ENCODE assay signal across 22 cellular contexts in the genomic region with DNA sequence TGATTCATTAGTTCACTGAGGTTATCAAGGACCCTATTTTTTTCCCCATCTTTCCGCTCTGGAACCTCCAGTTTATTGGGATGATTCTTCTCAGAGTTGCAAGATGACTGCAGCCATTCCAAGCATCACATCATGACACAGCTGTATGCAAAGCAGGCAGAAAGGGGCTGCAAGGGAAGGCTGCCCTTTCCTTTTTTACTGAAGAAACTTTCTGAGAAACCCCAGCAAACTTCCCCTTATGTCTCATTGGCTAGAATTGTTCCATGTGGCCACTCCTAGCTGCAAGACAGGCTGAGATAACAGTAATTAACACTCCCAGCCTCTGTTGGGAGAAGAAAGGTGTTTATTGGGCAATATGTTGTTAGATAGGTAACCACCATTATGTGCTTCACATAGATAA.
DNase-seq lines count a peak whose midpoint lies in the region; ATAC-seq and TF ChIP-seq lines count a peak whose summit lies in the region.
"Had no signal": no experiment of that assay in that cellular context is flagged by ENCODE, and none has a peak within 500 bp of the region (broad histone marks: within the 10 kb centered on the region; RNA-seq: fewer than 3 reads in every experiment).

No MANE protein-coding gene starts in this region.

- intact Hi-C loops in activated B cell treated with CpG ODN at 0.5 μM for 24 hours (cut with micrococcal nuclease) (no loop called here), esophagus squamous epithelium (cut with DNase I) (no loop called here)

- H3K4me3 ChIP-seq in esophagus squamous epithelium = no peak overlapping the region
- H3K4me3 ChIP-seq: smooth muscle cell, stomach, transverse colon had no signal

- POLR2A ChIA-PET in activated B cell treated with CpG ODN at 0.5 μM for 24 hours (lab: Charles Lee) = no interaction called here

- WGBS in esophagus squamous epithelium, 2 donors = 100% methylated on average over 1 of the region's 1 CpG; no CpG with 5 or more reads in 1 of the 2 donors

- H3K9me3 ChIP-seq in esophagus squamous epithelium = no peaks in the 10 kb centered on the region
- H3K9me3 ChIP-seq: stomach, transverse colon had no signal

- CTCF ChIA-PET in activated B cell treated with CpG ODN at 0.5 μM for 24 hours (lab: Charles Lee) = no interaction called here

- no peaks in the 10 kb centered on the region for H3K36me3 Mint-ChIP-seq in activated B cell treated with CpG ODN at 0.5 μM for 24 hours (ENCODE audit: low read depth)
- H3K36me3 Mint-ChIP-seq: activated naive CD8-positive, alpha-beta T cell had no signal

- H3K27ac Mint-ChIP-seq in activated B cell treated with CpG ODN at 0.5 μM for 24 hours = no peak overlapping the region
- H3K27ac Mint-ChIP-seq: activated naive CD8-positive, alpha-beta T cell had no signal

- DNase-seq in activated B cell treated with CpG ODN at 0.5 μM for 24 hours (no peak), esophagus squamous epithelium (lab: John Stamatoyannopoulos, UW) (no peak), SK-N-DZ (ENCODE audit: low spot score) (no peak), germinal center (ENCODE audit: low spot score) (no peak)
- DNase-seq: ACHN; activated CD4-positive, CD25-positive, alpha-beta regulatory T cell treated with anti-CD3 and anti-CD28 coated beads, Interleukin-2, amount 50 U/mL, for 72 hours; C1 segment of cervical spinal cord; effector CD4-positive, alpha-beta T cell; kidney; NCI-H1092; NCI-H2029; NCI-H446; occipital lobe; stimulated activated CD4-positive, alpha-beta T cell treated with anti-CD3 and anti-CD28 coated beads, Interleukin-2, amount 100 ng/mL, for 48 hours; stomach; transverse colon had no signal

- TF ChIP-seq CTCF in activated B cell treated with CpG ODN at 0.5 μM for 24 hours (IDR thresholded peaks at IDR 0.05) = no peak
- no peak for TF ChIP-seq CTCF in esophagus squamous epithelium (IDR thresholded peaks at IDR 0.05)

- H3K9me3 Mint-ChIP-seq in activated B cell treated with CpG ODN at 0.5 μM for 24 hours = no peaks in the 10 kb centered on the region

- no peaks in the 10 kb centered on the region for H3K27me3 ChIP-seq in esophagus squamous epithelium
- H3K27me3 ChIP-seq: stomach, transverse colon had no signal

- H3K36me3 ChIP-seq in esophagus squamous epithelium = no peaks in the 10 kb centered on the region
- H3K36me3 ChIP-seq: stomach, transverse colon had no signal

- no peak for TF ChIP-seq POLR2A in esophagus squamous epithelium (IDR thresholded peaks at IDR 0.05)

- H3K27ac ChIP-seq in esophagus squamous epithelium = no peak overlapping the region
- H3K27ac ChIP-seq: stomach, transverse colon had no signal

- no peak overlapping the region for H3K4me3 Mint-ChIP-seq in activated B cell treated with CpG ODN at 0.5 μM for 24 hours
- H3K4me3 Mint-ChIP-seq: activated naive CD8-positive, alpha-beta T cell had no signal

- no peaks in the 10 kb centered on the region for H3K27me3 Mint-ChIP-seq in activated B cell treated with CpG ODN at 0.5 μM for 24 hours
- H3K27me3 Mint-ChIP-seq: activated naive CD8-positive, alpha-beta T cell had no signal

- ATAC-seq in GM18520 (IDR thresholded peaks at IDR 0.05; ENCODE audit: unreplicated experiment) = peak; percentile 78
- ATAC-seq in GM21529 (IDR thresholded peaks at IDR 0.05; ENCODE audit: unreplicated experiment) = peak; percentile 59
- peak; percentile 79 for ATAC-seq in HG02885 (IDR thresholded peaks at IDR 0.05; ENCODE audit: poor library complexity, unreplicated experiment)
- peak; percentile 21 for ATAC-seq in activated B cell treated with CpG ODN at 0.5 μM for 24 hours (ENCODE audit: low read depth)
- ATAC-seq in SK-N-SH treated with all-trans-retinoic acid at 6 μM for 48 hours = no peak

- peaks cover 4% of the 10 kb centered on the region for H3K4me1 Mint-ChIP-seq in activated B cell treated with CpG ODN at 0.5 μM for 24 hours

- no peaks in the 10 kb centered on the region for H3K4me1 ChIP-seq in esophagus squamous epithelium
- H3K4me1 ChIP-seq: stomach, transverse colon had no signal

TF ChIP-seq in SK-N-SH treated with all-trans-retinoic acid at 6 μM for 48 hours, 23 proteins besides CTCF, POLR2A, EP300 and RAD21:
- TF ChIP-seq, protein P1, sequence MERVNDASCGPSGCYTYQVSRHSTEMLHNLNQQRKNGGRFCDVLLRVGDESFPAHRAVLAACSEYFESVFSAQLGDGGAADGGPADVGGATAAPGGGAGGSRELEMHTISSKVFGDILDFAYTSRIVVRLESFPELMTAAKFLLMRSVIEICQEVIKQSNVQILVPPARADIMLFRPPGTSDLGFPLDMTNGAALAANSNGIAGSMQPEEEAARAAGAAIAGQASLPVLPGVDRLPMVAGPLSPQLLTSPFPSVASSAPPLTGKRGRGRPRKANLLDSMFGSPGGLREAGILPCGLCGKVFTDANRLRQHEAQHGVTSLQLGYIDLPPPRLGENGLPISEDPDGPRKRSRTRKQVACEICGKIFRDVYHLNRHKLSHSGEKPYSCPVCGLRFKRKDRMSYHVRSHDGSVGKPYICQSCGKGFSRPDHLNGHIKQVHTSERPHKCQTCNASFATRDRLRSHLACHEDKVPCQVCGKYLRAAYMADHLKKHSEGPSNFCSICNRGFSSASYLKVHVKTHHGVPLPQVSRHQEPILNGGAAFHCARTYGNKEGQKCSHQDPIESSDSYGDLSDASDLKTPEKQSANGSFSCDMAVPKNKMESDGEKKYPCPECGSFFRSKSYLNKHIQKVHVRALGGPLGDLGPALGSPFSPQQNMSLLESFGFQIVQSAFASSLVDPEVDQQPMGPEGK (CRISPR knock-in tag; IDR thresholded peaks at IDR 0.05; ENCODE audit: borderline replicate concordance) = no peak
- TF ChIP-seq, protein P2, sequence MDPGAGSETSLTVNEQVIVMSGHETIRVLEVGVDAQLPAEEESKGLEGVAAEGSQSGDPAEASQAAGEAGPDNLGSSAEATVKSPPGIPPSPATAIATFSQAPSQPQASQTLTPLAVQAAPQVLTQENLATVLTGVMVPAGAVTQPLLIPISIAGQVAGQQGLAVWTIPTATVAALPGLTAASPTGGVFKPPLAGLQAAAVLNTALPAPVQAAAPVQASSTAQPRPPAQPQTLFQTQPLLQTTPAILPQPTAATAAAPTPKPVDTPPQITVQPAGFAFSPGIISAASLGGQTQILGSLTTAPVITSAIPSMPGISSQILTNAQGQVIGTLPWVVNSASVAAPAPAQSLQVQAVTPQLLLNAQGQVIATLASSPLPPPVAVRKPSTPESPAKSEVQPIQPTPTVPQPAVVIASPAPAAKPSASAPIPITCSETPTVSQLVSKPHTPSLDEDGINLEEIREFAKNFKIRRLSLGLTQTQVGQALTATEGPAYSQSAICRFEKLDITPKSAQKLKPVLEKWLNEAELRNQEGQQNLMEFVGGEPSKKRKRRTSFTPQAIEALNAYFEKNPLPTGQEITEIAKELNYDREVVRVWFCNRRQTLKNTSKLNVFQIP (CRISPR knock-in tag; IDR thresholded peaks at IDR 0.05; ENCODE audit: borderline replicate concordance, low read depth) = no peak
- TF ChIP-seq RARB (CRISPR knock-in tag; IDR thresholded peaks at IDR 0.05) (no peak), ZFP30 (CRISPR knock-in tag; IDR thresholded peaks at IDR 0.05) (no peak), ZNF8 (CRISPR knock-in tag; IDR thresholded peaks at IDR 0.05) (no peak), ZC3H10 (CRISPR knock-in tag; IDR thresholded peaks at IDR 0.05) (no peak), ZNF70 (CRISPR knock-in tag; IDR thresholded peaks at IDR 0.05) (no peak), ISL1 (CRISPR knock-in tag; IDR thresholded peaks at IDR 0.05) (no peak), BACH2 (CRISPR knock-in tag; IDR thresholded peaks at IDR 0.05; ENCODE audit: borderline replicate concordance) (no peak), SNAI2 (CRISPR knock-in tag; IDR thresholded peaks at IDR 0.05) (no peak), ESRRG (CRISPR knock-in tag; IDR thresholded peaks at IDR 0.05) (no peak), ZFP3 (CRISPR knock-in tag; IDR thresholded peaks at IDR 0.05) (no peak), TCF4 (CRISPR knock-in tag; IDR thresholded peaks at IDR 0.05; ENCODE audit: borderline replicate concordance) (no peak), ZNF565 (CRISPR knock-in tag; conservative IDR thresholded peaks at IDR 0.05; ENCODE audit: low read depth) (no peak), ARNTL (CRISPR knock-in tag; IDR thresholded peaks at IDR 0.05; ENCODE audit: borderline replicate concordance, low read depth) (no peak), CSDC2 (CRISPR knock-in tag; IDR thresholded peaks at IDR 0.05) (no peak)
- TF ChIP-seq, protein P3, sequence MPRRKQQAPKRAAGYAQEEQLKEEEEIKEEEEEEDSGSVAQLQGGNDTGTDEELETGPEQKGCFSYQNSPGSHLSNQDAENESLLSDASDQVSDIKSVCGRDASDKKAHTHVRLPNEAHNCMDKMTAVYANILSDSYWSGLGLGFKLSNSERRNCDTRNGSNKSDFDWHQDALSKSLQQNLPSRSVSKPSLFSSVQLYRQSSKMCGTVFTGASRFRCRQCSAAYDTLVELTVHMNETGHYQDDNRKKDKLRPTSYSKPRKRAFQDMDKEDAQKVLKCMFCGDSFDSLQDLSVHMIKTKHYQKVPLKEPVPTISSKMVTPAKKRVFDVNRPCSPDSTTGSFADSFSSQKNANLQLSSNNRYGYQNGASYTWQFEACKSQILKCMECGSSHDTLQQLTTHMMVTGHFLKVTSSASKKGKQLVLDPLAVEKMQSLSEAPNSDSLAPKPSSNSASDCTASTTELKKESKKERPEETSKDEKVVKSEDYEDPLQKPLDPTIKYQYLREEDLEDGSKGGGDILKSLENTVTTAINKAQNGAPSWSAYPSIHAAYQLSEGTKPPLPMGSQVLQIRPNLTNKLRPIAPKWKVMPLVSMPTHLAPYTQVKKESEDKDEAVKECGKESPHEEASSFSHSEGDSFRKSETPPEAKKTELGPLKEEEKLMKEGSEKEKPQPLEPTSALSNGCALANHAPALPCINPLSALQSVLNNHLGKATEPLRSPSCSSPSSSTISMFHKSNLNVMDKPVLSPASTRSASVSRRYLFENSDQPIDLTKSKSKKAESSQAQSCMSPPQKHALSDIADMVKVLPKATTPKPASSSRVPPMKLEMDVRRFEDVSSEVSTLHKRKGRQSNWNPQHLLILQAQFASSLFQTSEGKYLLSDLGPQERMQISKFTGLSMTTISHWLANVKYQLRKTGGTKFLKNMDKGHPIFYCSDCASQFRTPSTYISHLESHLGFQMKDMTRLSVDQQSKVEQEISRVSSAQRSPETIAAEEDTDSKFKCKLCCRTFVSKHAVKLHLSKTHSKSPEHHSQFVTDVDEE (CRISPR knock-in tag; IDR thresholded peaks at IDR 0.05) = no peak
